ENCODE assay signal across 1 cellular context in genomic region chrY:6997503-6998066, GRCh38.
TF ChIP-seq lines count a peak whose summit lies in the region.

No MANE protein-coding gene starts in this region.

TF ChIP-seq in HepG2, 621 proteins besides CTCF, POLR2A, EP300 and RAD21 (continued from another document):
- TF ChIP-seq ZNF280D (CRISPR knock-in tag; IDR thresholded peaks at IDR 0.05), result 0 out of 2 replicates have a peak, but pooled peaks have one; percentile 45
- TF ChIP-seq ZBTB44 (CRISPR knock-in tag; IDR thresholded peaks at IDR 0.05), result no peak
- no peak for TF ChIP-seq HOXA9 (CRISPR knock-in tag; IDR thresholded peaks at IDR 0.05; ENCODE audit: borderline replicate concordance)
- no peak for TF ChIP-seq KDM5B (CRISPR knock-in tag; IDR thresholded peaks at IDR 0.05; ENCODE audit: borderline replicate concordance)
- no peak for TF ChIP-seq JARID2 (CRISPR knock-in tag; IDR thresholded peaks at IDR 0.05; ENCODE audit: insufficient replicate concordance)
- TF ChIP-seq PAXIP1 (CRISPR knock-in tag; conservative IDR thresholded peaks at IDR 0.05), result peak; percentile 30; the same call in 1 of the 2 replicates
- no peak for TF ChIP-seq ZXDC (CRISPR knock-in tag; IDR thresholded peaks at IDR 0.05)
- peak; percentile 50; the same call in 1 of the 2 replicates for TF ChIP-seq ZNF644 (CRISPR knock-in tag; IDR thresholded peaks at IDR 0.05; ENCODE audit: low read depth)
- no peak for TF ChIP-seq E2F1 (CRISPR knock-in tag; IDR thresholded peaks at IDR 0.05)
- no peak for TF ChIP-seq NFKB2 (CRISPR knock-in tag; IDR thresholded peaks at IDR 0.05; ENCODE audit: borderline replicate concordance)
- TF ChIP-seq ZNF276 (CRISPR knock-in tag; IDR thresholded peaks at IDR 0.05; ENCODE audit: low read depth), result no peak
- no peak for TF ChIP-seq ZNF660 (CRISPR knock-in tag; IDR thresholded peaks at IDR 0.05; ENCODE audit: borderline replicate concordance, low read depth)
- TF ChIP-seq ZNF770 (CRISPR knock-in tag; IDR thresholded peaks at IDR 0.05), result no peak
